18 cellular contexts compared by ENCODE assay signal in genomic region chr3:192128060-192128459, GRCh38.
"Had no signal": no experiment of that assay in that cellular context is flagged by ENCODE, and none has a peak within 500 bp of the region (broad histone marks: within the 10 kb centered on the region; RNA-seq: fewer than 3 reads in every experiment).

No MANE protein-coding gene starts in this region.

- H2AFZ ChIP-seq: neural progenitor cell had no signal

- H3K4me2 ChIP-seq: neural progenitor cell had no signal

- H3K4me1 ChIP-seq: adrenal gland, heart right ventricle, neural progenitor cell, psoas muscle had no signal

- ATAC-seq: activated CD8-positive, alpha-beta T cell treated with anti-CD3 and anti-CD28 coated beads, Interleukin-2, amount 10 ng/mL, durations not matched to agents 7 days and 5 days; effector memory CD8-positive, alpha-beta T cell; heart right ventricle; psoas muscle; stimulated activated naive CD8-positive, alpha-beta T cell treated with anti-CD3 and anti-CD28 coated beads, Interleukin-15, amount 100 ng/mL, for 72 hours had no signal

- H3K9me3 ChIP-seq: adrenal gland, heart right ventricle, psoas muscle had no signal

- H3K27ac ChIP-seq: adrenal gland, epithelial cell of prostate, heart right ventricle, neural progenitor cell, psoas muscle had no signal

- DNase-seq: activated CD4-positive, alpha-beta T cell treated with anti-CD3 and anti-CD28 coated beads, Interleukin-2, amount 10 ng/mL, durations not matched to agents 24 days and 14 days; activated CD4-positive, CD25-positive, alpha-beta regulatory T cell; activated CD8-positive, alpha-beta memory T cell treated with anti-CD3 and anti-CD28 coated beads, Interleukin-2, amount 50 U/mL, for 4 hours; activated CD8-positive, alpha-beta T cell treated with anti-CD3 and anti-CD28 coated beads, Interleukin-2, amount 10 ng/mL, durations not matched to agents 7 days and 5 days; activated effector memory CD4-positive, alpha-beta T cell treated with anti-CD3 and anti-CD28 coated beads, Interleukin-2, amount 50 U/mL, for 16 hours; activated T-cell treated with anti-CD3 and anti-CD28 coated beads, Interleukin-2, amount 50 U/mL, for 48 hours; adrenal gland; dermis blood vessel endothelial cell; effector memory CD8-positive, alpha-beta T cell; foreskin melanocyte; heart right ventricle; mammary epithelial cell; naive B cell; psoas muscle; stimulated activated CD4-positive, alpha-beta T cell treated with anti-CD3 and anti-CD28 coated beads, Interleukin-1b, Interleukin-23, amount 100 ng/mL, for 48 hours; stimulated activated naive CD8-positive, alpha-beta T cell treated with anti-CD3 and anti-CD28 coated beads, Interleukin-15, amount 100 ng/mL, for 72 hours had no signal

- H3K36me3 ChIP-seq: adrenal gland, heart right ventricle, neural progenitor cell had no signal

- H3K4me3 ChIP-seq: adrenal gland, heart right ventricle, neural progenitor cell, psoas muscle had no signal
